In genomic region chr16:2858245-2859025, GRCh38 we compare ENCODE assay signal across 8 cellular contexts. TPM values are rescaled to one million over a fixed set of nuclear protein-coding genes. Genes with fewer than 3 reads are reported as not detected.
DNase-seq lines count a peak whose midpoint lies in the region; TF ChIP-seq lines count a peak whose summit lies in the region.
"Had no signal": no experiment of that assay in that cellular context is flagged by ENCODE, and none has a peak within 500 bp of the region (broad histone marks: within the 10 kb centered on the region; RNA-seq: fewer than 3 reads in every experiment).

No MANE protein-coding gene starts in this region.

- CTCF ChIA-PET in MCF 10A (lab: Yijun Ruan, JAX): interaction anchor here (0.8 to 1.1 kb wide), 3 partner anchors 12 to 347 kb away, joined by 3 read pairs; no protein-coding TSS in a partner anchor

- no peaks in the 10 kb centered on the region for H3K79me2 ChIP-seq in KMS-11 (ENCODE audit: insufficient read depth, low read depth)

- H3K4me1 ChIP-seq in KMS-11 (ENCODE audit: low read depth, poor library complexity, severe bottlenecking) (no peaks in the 10 kb centered on the region), right atrium auricular region (peaks cover 0 to 9% of the 10 kb centered on the region in 2 donors), SJCRH30 (no peaks in the 10 kb centered on the region)

- BruUV-seq in MCF 10A (replicated peaks; lab: Mats Ljungman, UMichigan): no TSS peak

- H3K27me3 ChIP-seq in KMS-11 (ENCODE audit: insufficient read depth, low read depth): peaks cover 81% of the 10 kb centered on the region
- peaks cover 0 to 12% of the 10 kb centered on the region in 2 donors for H3K27me3 ChIP-seq in right atrium auricular region
- no peaks in the 10 kb centered on the region for H3K27me3 ChIP-seq in SJCRH30

- peaks cover 10% of the 10 kb centered on the region for H3K9me3 Mint-ChIP-seq in MCF 10A (ENCODE audit: unreplicated experiment)

- H4K20me1 ChIP-seq in KMS-11 (ENCODE audit: insufficient read depth): no peaks in the 10 kb centered on the region

- no peak overlapping the region for H3K27ac Mint-ChIP-seq in MCF 10A (ENCODE audit: low read depth, unreplicated experiment)

- H2AFZ ChIP-seq in KMS-11 (ENCODE audit: low read depth): peak overlapping the region; percentile 52; the same call in 1 of the 2 replicates

- POLR2A ChIA-PET in MCF 10A (lab: Yijun Ruan, JAX): interaction anchor here (1.6 to 1.8 kb wide), 2 partner anchors 83 to 90 kb away, joined by 6 read pairs; no protein-coding TSS in a partner anchor

- H3K4me1 Mint-ChIP-seq in MCF 10A (ENCODE audit: insufficient read depth, unreplicated experiment): peaks cover 6% of the 10 kb centered on the region

- no peak overlapping the region for H3K9ac ChIP-seq in KMS-11

- H3K9me3 ChIP-seq in right atrium auricular region: peaks cover 0 to 16% of the 10 kb centered on the region in 2 donors
- peaks cover 6% of the 10 kb centered on the region for H3K9me3 ChIP-seq in SJCRH30 (replicated peaks)

- H3K36me3 Mint-ChIP-seq in MCF 10A (ENCODE audit: insufficient read depth, unreplicated experiment): no peaks in the 10 kb centered on the region

- H3K36me3 ChIP-seq in KMS-11 (ENCODE audit: insufficient read depth) (no peaks in the 10 kb centered on the region), right atrium auricular region (no peaks in the 10 kb centered on the region), SJCRH30 (no peaks in the 10 kb centered on the region)

- H3K4me2 ChIP-seq in KMS-11: peak overlapping the region; percentile 13; the same call in 1 of the 2 replicates

- TF ChIP-seq CTCF in KMS-11 (conservative IDR thresholded peaks at IDR 0.05; ENCODE audit: low read depth, low read length) (no peak), MCF 10A (IDR thresholded peaks at IDR 0.05; ENCODE audit: unreplicated experiment) (no peak), right atrium auricular region (IDR thresholded peaks at IDR 0.05) (no peak)

- intact Hi-C loops in MCF 10A (cut with micrococcal nuclease) (no loop called here), posterior vena cava (cut with DNase I) (loop anchor here (10.0 kb wide), 2 partner anchors 134 to 154 kb away; partner anchors contain the start of gene PRSS27 (in 1 of the 2))

- DNase-seq in MCF 10A (ENCODE audit: unreplicated experiment) (peak; percentile 66), posterior vena cava (ENCODE audit: low spot score) (peak; percentile 77), right atrium auricular region (ENCODE audit: low spot score) (no peak), SJCRH30 (no peak), NCI-H524 (lab: John Stamatoyannopoulos, UW) (no peak)
- DNase-seq: activated CD8-positive, alpha-beta memory T cell treated with anti-CD3 and anti-CD28 coated beads, Interleukin-2, amount 50 U/mL, for 4 hours; MV-4-11 had no signal

- H3K27me3 Mint-ChIP-seq in MCF 10A (ENCODE audit: insufficient read depth, unreplicated experiment): no peaks in the 10 kb centered on the region

- H3K27ac ChIP-seq in KMS-11 (no peak overlapping the region), right atrium auricular region (no peak overlapping the region), SJCRH30 (no peak overlapping the region)

- no peak overlapping the region for H3K4me3 ChIP-seq in KMS-11 (IDR thresholded peaks at IDR 0.05; ENCODE audit: insufficient read depth, low read depth, low read length)
- no peak overlapping the region for H3K4me3 ChIP-seq in right atrium auricular region
- H3K4me3 ChIP-seq in SJCRH30: no peak overlapping the region

- no peak overlapping the region for H3K4me3 Mint-ChIP-seq in MCF 10A (ENCODE audit: unreplicated experiment)

RNA-seq across cellular contexts. Expression of gene PRSS22, which starts 0.5 kb away (rescaled TPM):
- total RNA-seq in MCF 10A (2022) (not detected in 2 replicates), posterior vena cava (not detected), right atrium auricular region (not detected)
- not detected in 2 replicates for total RNA-seq in SJCRH30 (2014; rRNA removed; shearing (Covaris generic))

RNA-seq across cellular contexts. Expression of gene FLYWCH2, which starts 24.6 kb away (rescaled TPM):
- total RNA-seq in MCF 10A (2022) (24.4 and 27.7 TPM in 2 replicates), posterior vena cava (10 to 100 TPM; 16.0 to 17.6 TPM), right atrium auricular region (10 to 100 TPM; 48.2 to 57.9 TPM)
- total RNA-seq in SJCRH30 (2014; rRNA removed; shearing (Covaris generic)): 35.4 and 40.6 TPM in 2 replicates

RNA-seq across cellular contexts. Expression of gene ZG16B, which starts 28.3 kb away (rescaled TPM):
- total RNA-seq in MCF 10A (2022) (4.0 and 6.9 TPM in 2 replicates), posterior vena cava (not detected), right atrium auricular region (under 1 TPM in 1 of 2 donors, not detected in 1; 0.79 TPM)
- total RNA-seq in SJCRH30 (2014; rRNA removed; shearing (Covaris generic)): not detected in 2 replicates

RNA-seq across cellular contexts. Expression of gene PRSS21, which starts 41.4 kb away (rescaled TPM):
- 16.4 TPM in 2 replicates for total RNA-seq in MCF 10A (2022)
- total RNA-seq in posterior vena cava: not detected
- total RNA-seq in right atrium auricular region: not detected
- not detected in 2 replicates for total RNA-seq in SJCRH30 (2014; rRNA removed; shearing (Covaris generic))

RNA-seq across cellular contexts. Expression of gene FLYWCH1, which starts 53.3 kb away (rescaled TPM):
- 76.3 and 86.2 TPM in 2 replicates for total RNA-seq in MCF 10A (2022)
- total RNA-seq in posterior vena cava: 10 to 100 TPM; 31.0 to 37.7 TPM
- 10 to 100 TPM; 31.5 to 37.8 TPM for total RNA-seq in right atrium auricular region
- 9.1 and 9.7 TPM in 2 replicates for total RNA-seq in SJCRH30 (2014; rRNA removed; shearing (Covaris generic))

Comparison
In these comparisons a context has a peak if more than half of its experiments do, and no peak if none do; other contexts are left out.
1. DNase-seq: peak in MCF 10A (single experiment) and posterior vena cava (single experiment); none in right atrium auricular region (single experiment), SJCRH30 (0 of 2) and NCI-H524 (0 of 2).